ENCODE assay signal across 19 cellular contexts in genomic region chr1:89980605-89981004, GRCh38. TPM values are rescaled to one million over a fixed set of nuclear protein-coding genes. Genes with fewer than 3 reads are reported as not detected.
DNase-seq lines count a peak whose midpoint lies in the region; ATAC-seq, FAIRE-seq and TF ChIP-seq lines count a peak whose summit lies in the region.
"Had no signal": no experiment of that assay in that cellular context is flagged by ENCODE, and none has a peak within 500 bp of the region (broad histone marks: within the 10 kb centered on the region; RNA-seq: fewer than 3 reads in every experiment).

No MANE protein-coding gene starts in this region.

- H3K27ac ChIP-seq in SK-N-SH (ENCODE audit: low read depth in 2 of 2, low read length in 1 of 2) (no peak overlapping the region), osteoblast (ENCODE audit: low read depth, low read length) (no peak overlapping the region)
- H3K27ac ChIP-seq: KMS-11, testis had no signal

- DNase-seq in SK-N-SH (peak; percentile 20), NCI-H2107 (lab: John Stamatoyannopoulos, UW) (peak; percentile 80), choroid plexus epithelial cell (ENCODE audit: low read depth) (peak; percentile 49), osteoblast (ENCODE audit: insufficient read length, low spot score, missing footprints) (peak; percentile 86), NCI-H187 treated with DMSO at 0.1 percent for 48 hours (lab: John Stamatoyannopoulos, UW) (no peak), SKM-1 treated with dmso at 0.1 percent for 144 hours (lab: John Stamatoyannopoulos, UW; ENCODE audit: unreplicated experiment) (no peak), frontal cortex (ENCODE audit: low spot score in 2 of 2) (no peak)
- DNase-seq: CD8-positive, alpha-beta T cell; left colon; NCI-H1105; NCI-H774; RPMI8226; stimulated activated CD4-positive, alpha-beta T cell treated with anti-CD3 and anti-CD28 coated beads, Interleukin-4, amount 100 ng/mL, for 1 hour; stimulated activated CD8-positive, alpha-beta memory T cell treated with anti-CD3 and anti-CD28 coated beads, Interleukin-4, amount 100 ng/mL, for 48 hours; T-helper 2 cell; testis had no signal

- no peaks in the 10 kb centered on the region for H3K9me3 ChIP-seq in SK-N-SH
- no peaks in the 10 kb centered on the region for H3K9me3 ChIP-seq in osteoblast (ENCODE audit: low read depth, low read length)
- H3K9me3 ChIP-seq: testis had no signal

- FAIRE-seq in frontal cortex (lab: Jason Lieb, UNC): no peak
- FAIRE-seq: GM12878 had no signal

- no peak overlapping the region for H3K9ac ChIP-seq in SK-N-SH
- H3K9ac ChIP-seq: KMS-11 had no signal

- ATAC-seq in SK-N-SH treated with all-trans-retinoic acid at 6 μM for 48 hours: no peak
- ATAC-seq: CD8-positive, alpha-beta T cell; GM12878; left colon had no signal

- H3F3A ChIP-seq in SK-N-SH (replicated peaks; ENCODE audit: insufficient read depth): peaks cover 2% of the 10 kb centered on the region

- CTCF ChIA-PET in SK-N-SH (lab: Yijun Ruan, JAX): interaction anchor here (1.7 kb wide), 1 partner anchor 176 kb away, joined by 5 read pairs; no protein-coding TSS in a partner anchor

- H3K9me2 ChIP-seq in SK-N-SH: no peaks in the 10 kb centered on the region

- H3K4me2 ChIP-seq in SK-N-SH: no peak overlapping the region
- peak overlapping the region; percentile 6 for H3K4me2 ChIP-seq in osteoblast (ENCODE audit: insufficient read depth, low read length)
- H3K4me2 ChIP-seq: KMS-11 had no signal

- H3K4me3 ChIP-seq in SK-N-SH (ENCODE audit: low read depth in 2 of 2, low read length in 1 of 2) (no peak overlapping the region), choroid plexus epithelial cell (ENCODE audit: low read depth, low read length) (no peak overlapping the region), osteoblast (ENCODE audit: insufficient read depth, low read length) (no peak overlapping the region)
- H3K4me3 ChIP-seq: GM12878, testis had no signal

- H3K36me3 ChIP-seq in SK-N-SH (replicated peaks in 1 of 2; ENCODE audit: control insufficient read depth in 1 of 2, insufficient read depth in 2 of 2, low read length in 1 of 2) (no peaks in the 10 kb centered on the region), osteoblast (ENCODE audit: insufficient read depth, low read length) (no peaks in the 10 kb centered on the region)

- POLR2A ChIA-PET in SK-N-SH (lab: Yijun Ruan, JAX): no interaction called here

- H4K20me1 ChIP-seq in SK-N-SH (ENCODE audit: insufficient read depth) (no peaks in the 10 kb centered on the region), osteoblast (ENCODE audit: insufficient read depth, low read length) (no peaks in the 10 kb centered on the region)

- peaks cover 0 to under 1% of the 10 kb centered on the region in 2 experiments; a peak in 2 of 4 replicates for H3K4me1 ChIP-seq in SK-N-SH (ENCODE audit: control insufficient read depth in 1 of 2, insufficient read depth in 2 of 2, low read depth in 1 of 2, low read length in 1 of 2)
- peaks cover 10% of the 10 kb centered on the region for H3K4me1 ChIP-seq in osteoblast (ENCODE audit: insufficient read depth, low read length)
- H3K4me1 ChIP-seq: testis had no signal

- no peak for TF ChIP-seq RAD21 in SK-N-SH (IDR thresholded peaks at IDR 0.05; ENCODE audit: low read length)

- no peaks in the 10 kb centered on the region for H3K79me2 ChIP-seq in SK-N-SH (ENCODE audit: insufficient read depth)
- no peaks in the 10 kb centered on the region for H3K79me2 ChIP-seq in osteoblast (ENCODE audit: insufficient read depth, low read length)

- no peak for TF ChIP-seq EP300 in SK-N-SH (IDR thresholded peaks at IDR 0.05; ENCODE audit: borderline replicate concordance in 1 of 2, low read depth in 1 of 2, low read length in 1 of 2)

- 56% methylated on average over 4 of the region's 4 CpGs for WGBS in SK-N-SH (ENCODE audit: low lambda C conversion rate)

- H2AFZ ChIP-seq in SK-N-SH (ENCODE audit: low read depth) (no peak overlapping the region), osteoblast (ENCODE audit: low read length) (peak overlapping the region; percentile 3)

- TF ChIP-seq CTCF in SK-N-SH (IDR thresholded peaks at IDR 0.05) (no peak), choroid plexus epithelial cell (conservative IDR thresholded peaks at IDR 0.05; ENCODE audit: low read depth, low read length) (no peak), osteoblast (IDR thresholded peaks at IDR 0.05; ENCODE audit: extremely low read depth, low read depth, low read length) (no peak)

- H3K27me3 ChIP-seq in SK-N-SH (ENCODE audit: insufficient read depth) (no peaks in the 10 kb centered on the region), osteoblast (ENCODE audit: insufficient read depth, low read length) (no peaks in the 10 kb centered on the region)
- H3K27me3 ChIP-seq: testis had no signal

TF ChIP-seq in SK-N-SH, 30 proteins besides CTCF, POLR2A, EP300 and RAD21 (continues in another document):
- TF ChIP-seq MXI1 (IDR thresholded peaks at IDR 0.05; ENCODE audit: low read depth, low read length) (no peak), EZH2phosphoT487 (IDR thresholded peaks at IDR 0.05; ENCODE audit: borderline replicate concordance, low read depth) (no peak), FOXJ3 (CRISPR knock-in tag; IDR thresholded peaks at IDR 0.05) (no peak)
- TF ChIP-seq, protein P1, sequence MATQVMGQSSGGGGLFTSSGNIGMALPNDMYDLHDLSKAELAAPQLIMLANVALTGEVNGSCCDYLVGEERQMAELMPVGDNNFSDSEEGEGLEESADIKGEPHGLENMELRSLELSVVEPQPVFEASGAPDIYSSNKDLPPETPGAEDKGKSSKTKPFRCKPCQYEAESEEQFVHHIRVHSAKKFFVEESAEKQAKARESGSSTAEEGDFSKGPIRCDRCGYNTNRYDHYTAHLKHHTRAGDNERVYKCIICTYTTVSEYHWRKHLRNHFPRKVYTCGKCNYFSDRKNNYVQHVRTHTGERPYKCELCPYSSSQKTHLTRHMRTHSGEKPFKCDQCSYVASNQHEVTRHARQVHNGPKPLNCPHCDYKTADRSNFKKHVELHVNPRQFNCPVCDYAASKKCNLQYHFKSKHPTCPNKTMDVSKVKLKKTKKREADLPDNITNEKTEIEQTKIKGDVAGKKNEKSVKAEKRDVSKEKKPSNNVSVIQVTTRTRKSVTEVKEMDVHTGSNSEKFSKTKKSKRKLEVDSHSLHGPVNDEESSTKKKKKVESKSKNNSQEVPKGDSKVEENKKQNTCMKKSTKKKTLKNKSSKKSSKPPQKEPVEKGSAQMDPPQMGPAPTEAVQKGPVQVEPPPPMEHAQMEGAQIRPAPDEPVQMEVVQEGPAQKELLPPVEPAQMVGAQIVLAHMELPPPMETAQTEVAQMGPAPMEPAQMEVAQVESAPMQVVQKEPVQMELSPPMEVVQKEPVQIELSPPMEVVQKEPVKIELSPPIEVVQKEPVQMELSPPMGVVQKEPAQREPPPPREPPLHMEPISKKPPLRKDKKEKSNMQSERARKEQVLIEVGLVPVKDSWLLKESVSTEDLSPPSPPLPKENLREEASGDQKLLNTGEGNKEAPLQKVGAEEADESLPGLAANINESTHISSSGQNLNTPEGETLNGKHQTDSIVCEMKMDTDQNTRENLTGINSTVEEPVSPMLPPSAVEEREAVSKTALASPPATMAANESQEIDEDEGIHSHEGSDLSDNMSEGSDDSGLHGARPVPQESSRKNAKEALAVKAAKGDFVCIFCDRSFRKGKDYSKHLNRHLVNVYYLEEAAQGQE (IDR thresholded peaks at IDR 0.05; ENCODE audit: low read depth, low read length): no peak

TF ChIP-seq in SK-N-SH treated with all-trans-retinoic acid at 6 μM for 48 hours, 23 proteins besides CTCF, POLR2A, EP300 and RAD21:
- TF ChIP-seq ZFP30 (CRISPR knock-in tag; IDR thresholded peaks at IDR 0.05): no peak
- TF ChIP-seq OSR1 (CRISPR knock-in tag; IDR thresholded peaks at IDR 0.05): no peak
- TF ChIP-seq, protein P2, sequence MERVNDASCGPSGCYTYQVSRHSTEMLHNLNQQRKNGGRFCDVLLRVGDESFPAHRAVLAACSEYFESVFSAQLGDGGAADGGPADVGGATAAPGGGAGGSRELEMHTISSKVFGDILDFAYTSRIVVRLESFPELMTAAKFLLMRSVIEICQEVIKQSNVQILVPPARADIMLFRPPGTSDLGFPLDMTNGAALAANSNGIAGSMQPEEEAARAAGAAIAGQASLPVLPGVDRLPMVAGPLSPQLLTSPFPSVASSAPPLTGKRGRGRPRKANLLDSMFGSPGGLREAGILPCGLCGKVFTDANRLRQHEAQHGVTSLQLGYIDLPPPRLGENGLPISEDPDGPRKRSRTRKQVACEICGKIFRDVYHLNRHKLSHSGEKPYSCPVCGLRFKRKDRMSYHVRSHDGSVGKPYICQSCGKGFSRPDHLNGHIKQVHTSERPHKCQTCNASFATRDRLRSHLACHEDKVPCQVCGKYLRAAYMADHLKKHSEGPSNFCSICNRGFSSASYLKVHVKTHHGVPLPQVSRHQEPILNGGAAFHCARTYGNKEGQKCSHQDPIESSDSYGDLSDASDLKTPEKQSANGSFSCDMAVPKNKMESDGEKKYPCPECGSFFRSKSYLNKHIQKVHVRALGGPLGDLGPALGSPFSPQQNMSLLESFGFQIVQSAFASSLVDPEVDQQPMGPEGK (CRISPR knock-in tag; IDR thresholded peaks at IDR 0.05; ENCODE audit: borderline replicate concordance): no peak
- no peak for TF ChIP-seq ZNF565 (CRISPR knock-in tag; conservative IDR thresholded peaks at IDR 0.05; ENCODE audit: low read depth)
TF ChIP-seq in SK-N-SH treated with all-trans-retinoic acid at 6 μM for 48 hours: peak in this region for 0.

RNA-seq across cellular contexts. Expression of gene ZNF326, which starts 14.3 kb away (rescaled TPM):
- polyA plus RNA-seq in SK-N-SH (2012; rRNA removed): 16.4 and 18.0 TPM in 2 replicates
- polyA plus RNA-seq in SK-N-SH (2012; cell fraction: cytosol; rRNA removed): 17.5 and 19.3 TPM in 2 replicates
- 16.1 and 24.0 TPM in 2 replicates for polyA plus RNA-seq in SK-N-SH (2012; cell fraction: nucleus; rRNA removed)
- 10.9 and 15.3 TPM in 2 replicates for total RNA-seq in osteoblast
- total RNA-seq in frontal cortex: 19.2 TPM

Comparison
In these comparisons a context has a peak if more than half of its experiments do, and no peak if none do; other contexts are left out.
1. DNase-seq: peak in SK-N-SH (single experiment), NCI-H2107 (single experiment), choroid plexus epithelial cell (single experiment) and osteoblast (single experiment); none in NCI-H187 treated with DMSO at 0.1 percent for 48 hours (single experiment), SKM-1 treated with dmso at 0.1 percent for 144 hours (single experiment) and frontal cortex (0 of 2).